13 cellular contexts compared by ENCODE assay signal in the genomic region with DNA sequence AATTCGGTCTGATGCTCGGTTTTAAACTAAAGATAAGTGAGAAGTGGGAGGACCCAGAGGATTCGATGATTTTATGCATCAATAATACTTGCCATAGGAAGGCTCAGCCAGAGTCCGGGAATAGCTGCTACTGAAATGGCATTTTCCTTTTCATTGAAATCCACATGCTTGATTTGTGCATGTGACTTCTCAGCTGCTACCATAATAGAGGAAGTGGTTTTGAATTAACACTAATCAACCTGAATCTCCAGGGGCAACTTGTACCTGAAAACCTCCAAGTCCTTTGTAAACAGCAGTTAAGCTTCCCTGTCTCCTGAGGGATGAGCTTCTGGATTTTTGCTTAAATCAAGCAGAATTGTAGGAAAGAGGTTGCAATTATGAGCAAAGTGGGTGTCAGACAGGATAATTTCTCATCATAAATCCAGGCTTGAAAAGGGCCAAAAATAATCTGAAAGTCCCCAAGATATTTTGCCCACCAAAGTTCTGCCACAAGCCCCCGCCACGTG.
DNase-seq lines count a peak whose midpoint lies in the region; ATAC-seq and TF ChIP-seq lines count a peak whose summit lies in the region.
"Had no signal": no experiment of that assay in that cellular context is flagged by ENCODE, and none has a peak within 500 bp of the region (broad histone marks: within the 10 kb centered on the region; RNA-seq: fewer than 3 reads in every experiment).

No MANE protein-coding gene starts in this region.

- no peaks in the 10 kb centered on the region for H3K27me3 Mint-ChIP-seq in CD8-positive, alpha-beta memory T cell
- no peaks in the 10 kb centered on the region for H3K27me3 Mint-ChIP-seq in central memory CD8-positive, alpha-beta T cell

- no peak overlapping the region for H3K9ac ChIP-seq in BLaER1 treated with 17β-estradiol and CSF1 and Interleukin-3, amounts not matched to agents 10 nM and 100 nM

- H3K9me3 Mint-ChIP-seq in CD8-positive, alpha-beta memory T cell, result peaks cover 1 to 4% (median 4%) of the 10 kb centered on the region in 5 donors
- no peaks in the 10 kb centered on the region for H3K9me3 Mint-ChIP-seq in central memory CD8-positive, alpha-beta T cell

- peak overlapping the region in 9 of 11 experiments; percentile 19 to 63 (median 34); a peak in 13 of 22 replicates for H3K4me2 ChIP-seq in BLaER1 treated with 17β-estradiol and CSF1 and Interleukin-3, amounts not matched to agents 10 nM and 100 nM

- CTCF ChIA-PET in CD8-positive, alpha-beta memory T cell (lab: Charles Lee), result interaction anchor here (1.4 kb wide), 1 partner anchor 124 kb away, joined by 5 read pairs; a partner anchor contains a TSS

- no peak for TF ChIP-seq CTCF in prostate gland (IDR thresholded peaks at IDR 0.05)

- H3K4me1 Mint-ChIP-seq in CD8-positive, alpha-beta memory T cell, result peaks cover 73 to 92% (median 80%) of the 10 kb centered on the region in 3 donors
- peaks cover 62% of the 10 kb centered on the region for H3K4me1 Mint-ChIP-seq in central memory CD8-positive, alpha-beta T cell

- no peaks in the 10 kb centered on the region for H3K27me3 ChIP-seq in BLaER1 treated with 17β-estradiol and CSF1 and Interleukin-3, amounts not matched to agents 10 nM and 100 nM
- no peaks in the 10 kb centered on the region for H3K27me3 ChIP-seq in CD8-positive, alpha-beta memory T cell (ENCODE audit: insufficient read depth, low read length, poor library complexity, severe bottlenecking)
- no peaks in the 10 kb centered on the region for H3K27me3 ChIP-seq in prostate gland (replicated peaks; ENCODE audit: insufficient read depth)
- H3K27me3 ChIP-seq: ascending aorta, testis had no signal

- WGBS in prostate gland, result 72% methylated on average over 6 of the region's 6 CpGs

- peak in 1 of 5 donors; percentile 13 for DNase-seq in CD8-positive, alpha-beta memory T cell
- DNase-seq in NCI-H2107 (lab: John Stamatoyannopoulos, UW) (peak; percentile 14), NCI-H82 (lab: John Stamatoyannopoulos, UW) (no peak), prostate gland (ENCODE audit: low spot score) (no peak)
- DNase-seq in central memory CD8-positive, alpha-beta T cell (ENCODE audit: low spot score in 2 of 2), result no peak
- DNase-seq: activated CD4-positive, CD25-positive, alpha-beta regulatory T cell treated with anti-CD3 and anti-CD28 coated beads, Interleukin-2, amount 50 U/mL, for 72 hours; activated T-cell treated with anti-CD3 and anti-CD28 coated beads, Interleukin-2, amount 50 U/mL, for 48 hours; GDM1; left ventricle myocardium inferior; testis had no signal

- no peaks in the 10 kb centered on the region for H3K36me3 ChIP-seq in BLaER1 treated with 17β-estradiol and CSF1 and Interleukin-3, amounts not matched to agents 10 nM and 100 nM
- H3K36me3 ChIP-seq in CD8-positive, alpha-beta memory T cell (ENCODE audit: insufficient read depth, low read length), result no peaks in the 10 kb centered on the region
- no peaks in the 10 kb centered on the region for H3K36me3 ChIP-seq in prostate gland
- H3K36me3 ChIP-seq: ascending aorta, left ventricle myocardium inferior had no signal

- no peak overlapping the region for H3K4me3 ChIP-seq in BLaER1 treated with 17β-estradiol and CSF1 and Interleukin-3, amounts not matched to agents 10 nM and 100 nM
- H3K4me3 ChIP-seq in CD8-positive, alpha-beta memory T cell (ENCODE audit: low read length), result peak overlapping the region; percentile 46
- no peak overlapping the region for H3K4me3 ChIP-seq in prostate gland
- H3K4me3 ChIP-seq: ascending aorta, left ventricle myocardium inferior, testis had no signal

- no peak for ATAC-seq in central memory CD8-positive, alpha-beta T cell (replicated peaks; ENCODE audit: extremely low read depth, poor library complexity, severe bottlenecking)
- no peak for ATAC-seq in HG03520 (IDR thresholded peaks at IDR 0.05; ENCODE audit: unreplicated experiment)

- POLR2A ChIA-PET in CD8-positive, alpha-beta memory T cell (lab: Charles Lee), result interaction anchor here (1.2 kb wide), 1 partner anchor 125 kb away, joined by 5 read pairs; a partner anchor contains a TSS

- peaks cover 2 to 15% (median 6%) of the 10 kb centered on the region in 3 donors for H3K36me3 Mint-ChIP-seq in CD8-positive, alpha-beta memory T cell
- peaks cover 4% of the 10 kb centered on the region for H3K36me3 Mint-ChIP-seq in central memory CD8-positive, alpha-beta T cell (ENCODE audit: insufficient read depth)

- intact Hi-C loops in prostate gland (cut with DNase I), result no loop called here

- H3K4me1 ChIP-seq in BLaER1 treated with 17β-estradiol and CSF1 and Interleukin-3, amounts not matched to agents 10 nM and 100 nM, result peaks cover 19 to 33% (median 26%) of the 10 kb centered on the region in 10 experiments
- H3K4me1 ChIP-seq in CD8-positive, alpha-beta memory T cell (ENCODE audit: insufficient read depth, low read length), result peaks cover 55% of the 10 kb centered on the region
- no peaks in the 10 kb centered on the region for H3K4me1 ChIP-seq in prostate gland (replicated peaks)
- H3K4me1 ChIP-seq: left ventricle myocardium inferior, testis had no signal

- peak overlapping the region; percentile 6 to 85 (median 57) for H3K4me3 Mint-ChIP-seq in CD8-positive, alpha-beta memory T cell
- peak overlapping the region; percentile 62 for H3K4me3 Mint-ChIP-seq in central memory CD8-positive, alpha-beta T cell

- no peaks in the 10 kb centered on the region for H4K20me1 ChIP-seq in BLaER1 treated with 17β-estradiol and CSF1 and Interleukin-3, amounts not matched to agents 10 nM and 100 nM

- H3K9me3 ChIP-seq in BLaER1 treated with 17β-estradiol and CSF1 and Interleukin-3, amounts not matched to agents 10 nM and 100 nM (replicated peaks in 1 of 11), result peaks cover 0 to 4% (median under 1%) of the 10 kb centered on the region in 11 experiments; a peak in 10 of 22 replicates
- peaks cover 3% of the 10 kb centered on the region for H3K9me3 ChIP-seq in CD8-positive, alpha-beta memory T cell (ENCODE audit: low read length)
- no peaks in the 10 kb centered on the region for H3K9me3 ChIP-seq in prostate gland
- H3K9me3 ChIP-seq: ascending aorta, testis had no signal

- no peak for TF ChIP-seq POLR2A in prostate gland (IDR thresholded peaks at IDR 0.05)

- H3K27ac ChIP-seq in BLaER1 treated with 17β-estradiol and CSF1 and Interleukin-3, amounts not matched to agents 10 nM and 100 nM, result no peak overlapping the region
- H3K27ac ChIP-seq in CD8-positive, alpha-beta memory T cell (ENCODE audit: low read depth, low read length), result peak overlapping the region; percentile 22
- H3K27ac ChIP-seq in prostate gland, result no peak overlapping the region
- H3K27ac ChIP-seq: ascending aorta, left ventricle myocardium inferior, testis had no signal

- peak overlapping the region; percentile 84 to 97 (median 95) for H3K27ac Mint-ChIP-seq in CD8-positive, alpha-beta memory T cell
- H3K27ac Mint-ChIP-seq in central memory CD8-positive, alpha-beta T cell (ENCODE audit: low read depth), result peak overlapping the region; percentile 80
